In genomic region chr4:83252782-83253405, GRCh38 we compare ENCODE assay signal across 8 cellular contexts. TPM values are rescaled to one million over a fixed set of nuclear protein-coding genes. Genes with fewer than 3 reads are reported as not detected.
DNase-seq lines count a peak whose midpoint lies in the region; ATAC-seq and TF ChIP-seq lines count a peak whose summit lies in the region.

No MANE protein-coding gene starts in this region.

- peak; percentile 79 for TF ChIP-seq CTCF in foreskin fibroblast (IDR thresholded peaks at IDR 0.05; ENCODE audit: low read depth, low read length)

- DNase-seq in Ammon's horn (ENCODE audit: low spot score) (peak; percentile 55), Kasumi-1 (lab: John Stamatoyannopoulos, UW) (peak; percentile 90 to 93), RKO (ENCODE audit: low spot score) (peak; percentile 41), foreskin fibroblast (peak; percentile 57 to 84), renal cortical epithelial cell (ENCODE audit: low read depth) (peak; percentile 67)
- DNase-seq in activated T-cell treated with anti-CD3 and anti-CD28 coated beads, Interleukin-2, amount 50 U/mL, for 48 hours = peak; percentile 74 to 75

- ATAC-seq in GM19328 (IDR thresholded peaks at IDR 0.05; ENCODE audit: unreplicated experiment) = peak; percentile 57
- no peak for ATAC-seq in HG03108 (IDR thresholded peaks at IDR 0.05; ENCODE audit: unreplicated experiment)

- H3K4me3 ChIP-seq in foreskin fibroblast (ENCODE audit: low read depth in 1 of 2, low read length in 2 of 2) = no peak overlapping the region

RNA-seq across cellular contexts. Expression of gene COQ2, which starts 31.7 kb away (rescaled TPM):
- total RNA-seq in renal cortical epithelial cell = 17.1 and 24.8 TPM in 2 replicates

Comparison
In these comparisons a context has a peak if more than half of its experiments do, and no peak if none do; other contexts are left out.
1. DNase-seq: peak in every context shown above with its lines; median percentile 92 in Kasumi-1; 74 in activated T-cell treated with anti-CD3 and anti-CD28 coated beads, Interleukin-2, amount 50 U/mL, for 48 hours; 70 in foreskin fibroblast; 67 in renal cortical epithelial cell; 55 in Ammon's horn; 41 in RKO.